Comparison of ENCODE assay signal across 27 cellular contexts in the genomic region with DNA sequence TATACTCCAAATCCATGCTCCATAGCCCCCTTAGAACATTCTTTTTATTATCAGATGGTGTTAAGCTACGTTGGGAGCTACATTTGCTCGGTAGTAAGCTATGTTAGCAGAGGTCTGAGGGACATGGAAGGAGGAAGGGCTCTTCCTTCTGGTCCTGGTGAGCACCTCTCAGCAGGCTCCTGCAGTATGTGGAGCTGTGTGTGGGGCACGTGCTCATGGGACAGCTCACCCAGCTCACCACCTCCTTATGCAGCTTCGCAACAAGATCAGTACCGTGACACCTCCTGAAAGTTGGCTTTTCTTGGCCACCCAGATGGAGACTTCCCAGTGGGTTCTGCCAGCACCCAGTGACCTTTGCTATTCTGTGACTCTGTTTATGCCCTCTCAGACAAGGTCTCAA.
"Had no signal": no experiment of that assay in that cellular context is flagged by ENCODE, and none has a peak within 500 bp of the region (broad histone marks: within the 10 kb centered on the region; RNA-seq: fewer than 3 reads in every experiment).

No MANE protein-coding gene starts in this region.

- H3K36me3 ChIP-seq: ascending aorta, gastrocnemius medialis, neutrophil, ovary, prostate gland, sigmoid colon, thoracic aorta had no signal

- H3K4me3 ChIP-seq: ascending aorta, coronary artery, dorsolateral prefrontal cortex, gastrocnemius medialis, ovary, prostate gland, sigmoid colon, thoracic aorta had no signal

- DNase-seq: activated CD4-positive, alpha-beta T cell treated with anti-CD3 and anti-CD28 coated beads for 4 hours; activated CD4-positive, alpha-beta T cell treated with anti-CD3 and anti-CD28 coated beads, Interleukin-2, amount 50 U/mL, for 48 hours; activated CD8-positive, alpha-beta memory T cell treated with anti-CD3 and anti-CD28 coated beads for 24 hours; activated CD8-positive, alpha-beta memory T cell treated with anti-CD3 and anti-CD28 coated beads, Interleukin-2, amount 50 U/mL, for 4 hours; activated effector memory CD4-positive, alpha-beta T cell treated with anti-CD3 and anti-CD28 coated beads, Interleukin-2, amount 50 U/mL, for 16 hours; activated naive CD4-positive, alpha-beta T cell treated with anti-CD3 and anti-CD28 coated beads, Interleukin-2, amount 10 ng/mL, durations not matched to agents 7 days and 5 days; activated naive CD8-positive, alpha-beta T cell treated with anti-CD3 and anti-CD28 coated beads, Interleukin-2, amount 10 ng/mL, durations not matched to agents 7 days and 5 days; activated T-cell treated with anti-CD3 and anti-CD28 coated beads, Interleukin-2, amount 50 U/mL, for 1 hour; dorsolateral prefrontal cortex; effector memory CD4-positive, alpha-beta T cell; erythroblast; gastrocnemius medialis; glutamatergic neuron; islet precursor cell; left ventricle myocardium superior; nephron progenitor cell; ovary; retina; sigmoid colon; small intestine; stimulated activated CD4-positive, alpha-beta T cell treated with anti-CD3 and anti-CD28 coated beads, Interleukin-4, amount 100 ng/mL, for 24 hours had no signal

- H3K27me3 ChIP-seq: ascending aorta, dorsolateral prefrontal cortex, gastrocnemius medialis, neutrophil, ovary, sigmoid colon had no signal

- ATAC-seq: gastrocnemius medialis; left ventricle myocardium superior; stimulated activated effector memory CD8-positive, alpha-beta T cell treated with anti-CD3 and anti-CD28 coated beads, Interleukin-12 subunit alpha, Interleukin-12 subunit beta, amount 100 ng/mL, for 72 hours had no signal
